19 cellular contexts compared by ENCODE assay signal in the genomic region with DNA sequence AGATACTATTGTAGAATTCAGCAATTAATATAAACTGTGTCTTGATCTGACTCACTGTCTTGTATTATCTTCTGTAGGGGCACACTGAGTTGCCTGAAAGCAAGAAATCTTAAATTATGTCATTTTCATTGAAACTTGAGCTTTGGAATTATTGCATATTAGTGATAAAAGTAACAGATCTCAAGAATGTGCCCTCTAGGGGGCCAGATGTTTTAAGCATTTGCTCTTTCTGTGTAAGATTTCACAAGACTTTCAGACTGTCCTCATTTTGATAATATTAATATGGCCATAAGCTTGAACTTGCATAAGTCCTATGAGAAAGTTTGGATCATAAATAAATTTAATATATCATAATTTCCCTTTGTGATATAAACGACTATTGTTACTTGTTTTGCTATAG. TPM values are rescaled to one million over a fixed set of nuclear protein-coding genes. Genes with fewer than 3 reads are reported as not detected.
DNase-seq lines count a peak whose midpoint lies in the region; ATAC-seq and TF ChIP-seq lines count a peak whose summit lies in the region.
"Had no signal": no experiment of that assay in that cellular context is flagged by ENCODE, and none has a peak within 500 bp of the region (broad histone marks: within the 10 kb centered on the region; RNA-seq: fewer than 3 reads in every experiment).

No MANE protein-coding gene starts in this region.

- no peak for TF ChIP-seq POLR2A in esophagus muscularis mucosa (IDR thresholded peaks at IDR 0.05; ENCODE audit: low read depth)

- TF ChIP-seq CTCF in MCF 10A (IDR thresholded peaks at IDR 0.05; ENCODE audit: unreplicated experiment) = no peak
- TF ChIP-seq CTCF in mammary epithelial cell (conservative IDR thresholded peaks at IDR 0.05 in 1 of 2, IDR thresholded peaks at IDR 0.05 in 1 of 2; ENCODE audit: extremely low read depth in 1 of 2, insufficient read depth in 1 of 2, low read depth in 1 of 2, low read length in 2 of 2) = peak in 1 of 2 donors; percentile 8
- peak; percentile 56 for TF ChIP-seq CTCF in OCI-LY7 (conservative IDR thresholded peaks at IDR 0.05; ENCODE audit: low read length)
- no peak for TF ChIP-seq CTCF in esophagus muscularis mucosa (IDR thresholded peaks at IDR 0.05)

- CTCF ChIA-PET in MCF 10A (lab: Yijun Ruan, JAX) (interaction anchor here (0.6 to 1.2 kb wide), 3 partner anchors 13 to 438 kb away, joined by 3 to 6 read pairs (median 3); no protein-coding TSS in a partner anchor), mammary epithelial cell (lab: Charles Lee; ENCODE audit: low non-redundant PET) (interaction anchor here (0.6 kb wide), 1 partner anchor 199 kb away, joined by 5 read pairs; no protein-coding TSS in a partner anchor), OCI-LY7 (lab: Charles Lee; ENCODE audit: unreplicated experiment) (no interaction called here)

- H3K4me1 Mint-ChIP-seq in MCF 10A (ENCODE audit: insufficient read depth, unreplicated experiment) = no peaks in the 10 kb centered on the region
- H3K4me1 Mint-ChIP-seq: activated naive CD8-positive, alpha-beta T cell treated with anti-CD3 and anti-CD28 coated beads, Interleukin-2, amount 50 U/mL, for 24 hours had no signal

- no peak overlapping the region for H3K4me3 ChIP-seq in mammary epithelial cell (replicated peaks in 1 of 3; ENCODE audit: insufficient read depth in 1 of 3, low read depth in 2 of 3, low read length in 3 of 3)
- no peak overlapping the region for H3K4me3 ChIP-seq in OCI-LY7 (ENCODE audit: low read depth, low read length, poor library complexity, severe bottlenecking)
- H3K4me3 ChIP-seq in esophagus muscularis mucosa = no peak overlapping the region
- H3K4me3 ChIP-seq: SJCRH30, upper lobe of left lung had no signal

- peaks cover 90% of the 10 kb centered on the region for H3K36me3 Mint-ChIP-seq in MCF 10A (ENCODE audit: insufficient read depth, unreplicated experiment)

- H4K20me1 ChIP-seq in mammary epithelial cell (ENCODE audit: insufficient read depth, low read length) (no peaks in the 10 kb centered on the region), OCI-LY7 (ENCODE audit: insufficient read depth, low read length) (no peaks in the 10 kb centered on the region)

- H3K27me3 Mint-ChIP-seq in MCF 10A (ENCODE audit: insufficient read depth, unreplicated experiment) = no peaks in the 10 kb centered on the region
- H3K27me3 Mint-ChIP-seq: activated naive CD8-positive, alpha-beta T cell treated with anti-CD3 and anti-CD28 coated beads, Interleukin-2, amount 50 U/mL, for 24 hours; dendritic cell treated with granulocyte-macrophage colony-stimulating factor and Interleukin-4, amounts not matched to agents 40 ng/mL and 50 ng/mL, for 4 days had no signal

- POLR2A ChIA-PET in MCF 10A (lab: Yijun Ruan, JAX) (interaction anchor here (0.8 kb wide), 1 partner anchor 9 kb away, joined by 3 read pairs; no protein-coding TSS in a partner anchor), OCI-LY7 (lab: Charles Lee) (interaction anchor here (0.8 kb wide), 1 partner anchor 23 kb away, joined by 7 read pairs; no protein-coding TSS in a partner anchor)

- H2AFZ ChIP-seq in mammary epithelial cell (ENCODE audit: low read depth, low read length) = no peak overlapping the region
- H2AFZ ChIP-seq in OCI-LY7 (ENCODE audit: low read length) = no peak overlapping the region

- H3K9me3 ChIP-seq in mammary epithelial cell (replicated peaks; ENCODE audit: insufficient read depth, low read length) (no peaks in the 10 kb centered on the region), OCI-LY7 (ENCODE audit: low read length) (no peaks in the 10 kb centered on the region), esophagus muscularis mucosa (no peaks in the 10 kb centered on the region)
- H3K9me3 ChIP-seq: neutrophil, SJCRH30, upper lobe of left lung had no signal

- H3K27ac ChIP-seq in mammary epithelial cell (ENCODE audit: insufficient read depth, low read depth, low read length) = no peak overlapping the region
- H3K27ac ChIP-seq in OCI-LY7 (ENCODE audit: low read depth, low read length, poor library complexity, severe bottlenecking) = no peak overlapping the region
- H3K27ac ChIP-seq in esophagus muscularis mucosa (replicated peaks in 1 of 4) = no peak overlapping the region
- H3K27ac ChIP-seq: neutrophil, SJCRH30, upper lobe of left lung had no signal

- H3K27ac Mint-ChIP-seq in MCF 10A (ENCODE audit: low read depth, unreplicated experiment) = no peak overlapping the region
- H3K27ac Mint-ChIP-seq: activated naive CD8-positive, alpha-beta T cell treated with anti-CD3 and anti-CD28 coated beads, Interleukin-2, amount 50 U/mL, for 24 hours; dendritic cell treated with granulocyte-macrophage colony-stimulating factor and Interleukin-4, amounts not matched to agents 40 ng/mL and 50 ng/mL, for 4 days had no signal

- no peak overlapping the region for H3K4me2 ChIP-seq in mammary epithelial cell (ENCODE audit: insufficient read depth, low read depth, low read length)
- no peak overlapping the region for H3K4me2 ChIP-seq in OCI-LY7 (ENCODE audit: low read length)

- no peak for TF ChIP-seq EP300 in esophagus muscularis mucosa (IDR thresholded peaks at IDR 0.05)

- no peaks in the 10 kb centered on the region for H3K9me3 Mint-ChIP-seq in MCF 10A (ENCODE audit: unreplicated experiment)
- H3K9me3 Mint-ChIP-seq: activated naive CD8-positive, alpha-beta T cell treated with anti-CD3 and anti-CD28 coated beads, Interleukin-2, amount 50 U/mL, for 24 hours; dendritic cell treated with granulocyte-macrophage colony-stimulating factor and Interleukin-4, amounts not matched to agents 40 ng/mL and 50 ng/mL, for 4 days had no signal

- H3K36me3 ChIP-seq in mammary epithelial cell (ENCODE audit: insufficient read depth, low read length) = peaks cover 13% of the 10 kb centered on the region
- peaks cover 75% of the 10 kb centered on the region for H3K36me3 ChIP-seq in OCI-LY7 (ENCODE audit: insufficient read depth, low read length)
- peaks cover 16 to 91% (median 58%) of the 10 kb centered on the region in 4 donors for H3K36me3 ChIP-seq in esophagus muscularis mucosa

- no peak overlapping the region for H3K9ac ChIP-seq in mammary epithelial cell (ENCODE audit: insufficient read depth, low read length)

- DNase-seq in MCF 10A (ENCODE audit: unreplicated experiment) (peak; percentile 17), mammary epithelial cell (no peak), OCI-LY7 (ENCODE audit: low spot score) (no peak), fibroblast of gingiva (ENCODE audit: low read depth) (peak; percentile 73), esophagus muscularis mucosa (ENCODE audit: extremely low spot score) (no peak), SK-N-DZ (ENCODE audit: low spot score) (no peak)
- DNase-seq: activated CD4-positive, CD25-positive, alpha-beta regulatory T cell; activated CD8-positive, alpha-beta memory T cell treated with anti-CD3 and anti-CD28 coated beads, Interleukin-2, amount 50 U/mL, for 48 hours; activated naive CD8-positive, alpha-beta T cell treated with anti-CD3 and anti-CD28 coated beads, Interleukin-2, amount 50 U/mL, for 24 hours; left ventricle myocardium superior; NCI-H1092 treated with DMSO at 0.1 percent for 48 hours; NCI-H526 treated with DMSO at 0.1 percent for 48 hours; SJCRH30; stimulated activated CD4-positive, alpha-beta T cell treated with anti-CD3 and anti-CD28 coated beads, Interleukin-12 subunit alpha, Interleukin-12 subunit beta, amount 100 ng/mL, for 4 hours; upper lobe of left lung had no signal

- dilution Hi-C loops in mammary epithelial cell (cut with HindIII; ENCODE audit: low sequenced_read_pairs) = no loop called here

- intact Hi-C loops in MCF 10A (cut with micrococcal nuclease) = no loop called here
- intact Hi-C loops in mammary epithelial cell (cut with micrococcal nuclease) = no loop called here
- intact Hi-C loops in OCI-LY7 (cut with micrococcal nuclease; ENCODE audit: unreplicated experiment) = no loop called here
- intact Hi-C loops in esophagus muscularis mucosa (cut with DNase I) = no loop called here

- no peaks in the 10 kb centered on the region for H3K27me3 ChIP-seq in mammary epithelial cell (ENCODE audit: insufficient read depth, low read length)
- no peaks in the 10 kb centered on the region for H3K27me3 ChIP-seq in esophagus muscularis mucosa
- H3K27me3 ChIP-seq: neutrophil, SJCRH30, upper lobe of left lung had no signal

- H3K4me3 Mint-ChIP-seq in MCF 10A (ENCODE audit: unreplicated experiment) = no peak overlapping the region
- H3K4me3 Mint-ChIP-seq: activated naive CD8-positive, alpha-beta T cell treated with anti-CD3 and anti-CD28 coated beads, Interleukin-2, amount 50 U/mL, for 24 hours; dendritic cell treated with granulocyte-macrophage colony-stimulating factor and Interleukin-4, amounts not matched to agents 40 ng/mL and 50 ng/mL, for 4 days had no signal

- BruUV-seq in MCF 10A (replicated peaks; lab: Mats Ljungman, UMichigan) (no TSS peak), mammary epithelial cell (replicated peaks; lab: Mats Ljungman, UMichigan) (no TSS peak), OCI-LY7 (replicated peaks; lab: Mats Ljungman, UMichigan) (no TSS peak)

- in situ Hi-C loops in mammary epithelial cell (cut with MboI; ENCODE audit: low sequenced_read_pairs in 2 of 2) = no loop called here

- H3K4me1 ChIP-seq in mammary epithelial cell (ENCODE audit: insufficient read depth, low read length) = no peaks in the 10 kb centered on the region
- no peaks in the 10 kb centered on the region for H3K4me1 ChIP-seq in OCI-LY7 (ENCODE audit: insufficient read depth, low read length, poor library complexity, severe bottlenecking)
- no peaks in the 10 kb centered on the region for H3K4me1 ChIP-seq in esophagus muscularis mucosa
- H3K4me1 ChIP-seq: SJCRH30, upper lobe of left lung had no signal

- no peaks in the 10 kb centered on the region for H3K79me2 ChIP-seq in mammary epithelial cell (ENCODE audit: insufficient read depth, low read length)
- no peaks in the 10 kb centered on the region for H3K79me2 ChIP-seq in OCI-LY7 (ENCODE audit: insufficient read depth, low read depth, low read length)

- ATAC-seq in GM19397 (IDR thresholded peaks at IDR 0.05; ENCODE audit: unreplicated experiment) = no peak
- ATAC-seq in GM18498 (IDR thresholded peaks at IDR 0.05; ENCODE audit: unreplicated experiment) = no peak
- ATAC-seq: activated naive CD8-positive, alpha-beta T cell treated with anti-CD3 and anti-CD28 coated beads, Interleukin-2, amount 50 U/mL, for 24 hours; left ventricle myocardium superior had no signal

- 92% methylated on average over 1 of the region's 1 CpG for WGBS in mammary epithelial cell (ENCODE audit: low coverage, missing lambda C conversion rate)
- 96% methylated on average over 1 of the region's 1 CpG for WGBS in esophagus muscularis mucosa

- no peaks in the 10 kb centered on the region for H3K9me2 ChIP-seq in OCI-LY7 (ENCODE audit: insufficient read depth, low read length)

RNA-seq across cellular contexts. Expression of gene MYO6, which starts 55.5 kb away (rescaled TPM):
- total RNA-seq in MCF 10A (2022) = 26.8 and 28.9 TPM in 2 replicates
- 10 to 100 TPM; 29.5 to 49.8 TPM for total RNA-seq in mammary epithelial cell
- 12.9 TPM for polyA plus RNA-seq in mammary epithelial cell
- 28.0 TPM for polyA minus RNA-seq in mammary epithelial cell
- not detected in 2 replicates for total RNA-seq in OCI-LY7 (2014; rRNA removed; shearing (Covaris generic))
- not detected in 2 replicates for total RNA-seq in OCI-LY7 (2022)
- 10 to 100 TPM in 3 of 4 donors, 1 to 10 TPM in 1; 9.6 to 14.1 (median 12.3) TPM for total RNA-seq in esophagus muscularis mucosa
- polyA plus RNA-seq in SK-N-DZ (2014; cell fraction: cytosol; rRNA removed) = 12.5 TPM in 2 replicates
- polyA plus RNA-seq in SK-N-DZ (2014; cell fraction: nucleus; rRNA removed) = 12.9 and 16.8 TPM in 2 replicates

Comparison
In these comparisons a context has a peak if more than half of its experiments do, and no peak if none do; other contexts are left out.
1. DNase-seq: peak in MCF 10A (single experiment) and fibroblast of gingiva (single experiment); none in mammary epithelial cell (single experiment), OCI-LY7 (single experiment), esophagus muscularis mucosa (single experiment) and SK-N-DZ (single experiment).
2. RNA of gene MYO6, which starts 55.5 kb away (total RNA-seq): 29.5 to 49.8 TPM in mammary epithelial cell, 26.8 to 28.9 TPM in MCF 10A and 9.6 to 14.1 TPM in esophagus muscularis mucosa; not detected in OCI-LY7; every median in the first group is over 10 times any median in the second.